24 cellular contexts compared by ENCODE assay signal in genomic region chr2:201244829-201245228, GRCh38. TPM values are rescaled to one million over a fixed set of nuclear protein-coding genes. Genes with fewer than 3 reads are reported as not detected.
DNase-seq lines count a peak whose midpoint lies in the region; ATAC-seq and TF ChIP-seq lines count a peak whose summit lies in the region.
"Had no signal": no experiment of that assay in that cellular context is flagged by ENCODE, and none has a peak within 500 bp of the region (broad histone marks: within the 10 kb centered on the region; RNA-seq: fewer than 3 reads in every experiment).

No MANE protein-coding gene starts in this region.

- POLR2A ChIA-PET in activated B cell treated with CpG ODN at 0.5 μM for 24 hours (lab: Charles Lee): interaction anchor here (0.6 to 1.2 kb wide), 2 partner anchors 15 to 17 kb away, joined by 3 to 17 read pairs; partner anchors contain the start of gene CASP8

- no peak overlapping the region for H2AFZ ChIP-seq in DND-41 (ENCODE audit: low read depth, low read length)

- no peak overlapping the region for H3K9ac ChIP-seq in DND-41 (ENCODE audit: low read depth, low read length)

- H3K27me3 Mint-ChIP-seq in CD4-positive, CD25-positive, alpha-beta regulatory T cell: no peaks in the 10 kb centered on the region
- no peaks in the 10 kb centered on the region for H3K27me3 Mint-ChIP-seq in activated B cell treated with CpG ODN at 0.5 μM for 24 hours
- no peaks in the 10 kb centered on the region for H3K27me3 Mint-ChIP-seq in memory B cell
- H3K27me3 Mint-ChIP-seq: progenitor cell of endocrine pancreas had no signal

- TF ChIP-seq CTCF in DND-41 (IDR thresholded peaks at IDR 0.05; ENCODE audit: borderline replicate concordance, extremely low read depth, low read length, poor library complexity, severe bottlenecking): peak; percentile 31
- no peak for TF ChIP-seq CTCF in activated B cell treated with CpG ODN at 0.5 μM for 24 hours (IDR thresholded peaks at IDR 0.05)

- peak overlapping the region in 2 of 3 donors; percentile 35 to 83 for H3K27ac Mint-ChIP-seq in CD4-positive, CD25-positive, alpha-beta regulatory T cell
- peak overlapping the region; percentile 46 for H3K27ac Mint-ChIP-seq in activated B cell treated with CpG ODN at 0.5 μM for 24 hours
- H3K27ac Mint-ChIP-seq in memory B cell: peak overlapping the region; percentile 64
- H3K27ac Mint-ChIP-seq: activated T-helper 2 cell treated with anti-CD3 and anti-CD28 coated beads, Interferon-gamma antibody, Interleukin-2, Interleukin-4, amounts not matched to agents 10 μg/mL and 5 μg/mL and 100 μg/mL, durations not matched to agents 14 hours and 24 hours and 36 hours; progenitor cell of endocrine pancreas had no signal

- no peak overlapping the region for H3K27ac ChIP-seq in CD4-positive, CD25-positive, alpha-beta regulatory T cell (ENCODE audit: insufficient read depth, low read length, poor library complexity, severe bottlenecking)
- H3K27ac ChIP-seq in DND-41 (ENCODE audit: low read length): peak overlapping the region; percentile 47; the same call in 1 of the 2 replicates
- H3K27ac ChIP-seq: dorsolateral prefrontal cortex, RWPE1, suprapubic skin had no signal

- no peak overlapping the region for H3K4me2 ChIP-seq in DND-41 (ENCODE audit: insufficient read depth, low read length)

- no peak for DNase-seq in CD4-positive, CD25-positive, alpha-beta regulatory T cell
- peak; percentile 9 for DNase-seq in DND-41
- DNase-seq in activated B cell treated with CpG ODN at 0.5 μM for 24 hours: no peak
- DNase-seq in memory B cell (ENCODE audit: low spot score in 2 of 2): no peak
- DNase-seq in DMS79 (lab: John Stamatoyannopoulos, UW): no peak
- DNase-seq: activated CD4-positive, alpha-beta T cell treated with anti-CD3 and anti-CD28 coated beads for 48 hours; cerebellar nuclear complex; DMS 273 treated with DMSO at 0.1 percent for 48 hours; dorsolateral prefrontal cortex; hypothalamus; KG1; NCI-H1417; NCI-H2081 treated with DMSO at 0.1 percent for 48 hours; NCI-H345; stimulated activated CD4-positive, alpha-beta T cell treated with anti-CD3 and anti-CD28 coated beads, Interleukin-12 subunit alpha, Interleukin-12 subunit beta, amount 100 ng/mL, for 4 hours; stimulated activated CD4-positive, alpha-beta T cell treated with anti-CD3 and anti-CD28 coated beads, Interleukin-4, amount 100 ng/mL, for 24 hours; stimulated activated naive CD4-positive, alpha-beta T cell had no signal

- H3K4me1 Mint-ChIP-seq in CD4-positive, CD25-positive, alpha-beta regulatory T cell: peaks cover 42 to 90% (median 61%) of the 10 kb centered on the region in 4 donors
- H3K4me1 Mint-ChIP-seq in activated B cell treated with CpG ODN at 0.5 μM for 24 hours: peaks cover 77% of the 10 kb centered on the region
- H3K4me1 Mint-ChIP-seq in memory B cell: peaks cover 30% of the 10 kb centered on the region

- intact Hi-C loops in activated B cell treated with CpG ODN at 0.5 μM for 24 hours (cut with micrococcal nuclease): loop anchor here (2.0 kb wide), 1 partner anchor 14 kb away; no protein-coding TSS in a partner anchor

- H3K4me3 Mint-ChIP-seq in CD4-positive, CD25-positive, alpha-beta regulatory T cell: no peak overlapping the region
- H3K4me3 Mint-ChIP-seq in activated B cell treated with CpG ODN at 0.5 μM for 24 hours (no peak overlapping the region), memory B cell (no peak overlapping the region)

- no peaks in the 10 kb centered on the region for H3K9me3 ChIP-seq in CD4-positive, CD25-positive, alpha-beta regulatory T cell (ENCODE audit: control insufficient read depth in 2 of 2, low read length in 2 of 2)
- H3K9me3 ChIP-seq in DND-41 (ENCODE audit: insufficient read depth, low read length, severe bottlenecking): no peaks in the 10 kb centered on the region
- H3K9me3 ChIP-seq: suprapubic skin had no signal

- peaks cover 0 to 1% (median 0%) of the 10 kb centered on the region in 7 donors for H3K9me3 Mint-ChIP-seq in CD4-positive, CD25-positive, alpha-beta regulatory T cell
- no peaks in the 10 kb centered on the region for H3K9me3 Mint-ChIP-seq in activated B cell treated with CpG ODN at 0.5 μM for 24 hours
- no peaks in the 10 kb centered on the region for H3K9me3 Mint-ChIP-seq in memory B cell

- H3K27me3 ChIP-seq in CD4-positive, CD25-positive, alpha-beta regulatory T cell (ENCODE audit: control insufficient read depth, insufficient read depth, low read length): no peaks in the 10 kb centered on the region
- H3K27me3 ChIP-seq in DND-41 (ENCODE audit: insufficient read depth, low read length, poor library complexity): no peaks in the 10 kb centered on the region
- H3K27me3 ChIP-seq: dorsolateral prefrontal cortex, suprapubic skin had no signal

- peaks cover 13% of the 10 kb centered on the region for H3K4me1 ChIP-seq in CD4-positive, CD25-positive, alpha-beta regulatory T cell (ENCODE audit: control insufficient read depth, insufficient read depth, low read length, poor library complexity, severe bottlenecking)
- no peaks in the 10 kb centered on the region for H3K4me1 ChIP-seq in DND-41 (ENCODE audit: insufficient read depth, low read length)

- H3K36me3 ChIP-seq in CD4-positive, CD25-positive, alpha-beta regulatory T cell (ENCODE audit: control insufficient read depth, insufficient read depth, low read length): peaks cover 14% of the 10 kb centered on the region
- peaks cover 30% of the 10 kb centered on the region for H3K36me3 ChIP-seq in DND-41 (ENCODE audit: insufficient read depth, low read length)
- H3K36me3 ChIP-seq: suprapubic skin had no signal

- H4K20me1 ChIP-seq in DND-41 (ENCODE audit: insufficient read depth, low read length): peaks cover 3% of the 10 kb centered on the region

- H3K4me3 ChIP-seq in CD4-positive, CD25-positive, alpha-beta regulatory T cell (ENCODE audit: low read depth, low read length): no peak overlapping the region
- H3K4me3 ChIP-seq in DND-41 (ENCODE audit: low read depth in 1 of 2, low read length in 2 of 2): no peak overlapping the region
- H3K4me3 ChIP-seq: dorsolateral prefrontal cortex, suprapubic skin had no signal

- peaks cover 63% of the 10 kb centered on the region for H3K79me2 ChIP-seq in DND-41 (ENCODE audit: insufficient read depth, low read length)

- no peak for ATAC-seq in CD4-positive, CD25-positive, alpha-beta regulatory T cell (ENCODE audit: low read depth in 2 of 2)
- 0 out of 3 replicates have a peak, but pooled peaks have one; percentile 20 for ATAC-seq in DND-41 (ENCODE audit: insufficient read depth, low read depth)
- ATAC-seq in activated B cell treated with CpG ODN at 0.5 μM for 24 hours (ENCODE audit: low read depth): no peak
- no peak for ATAC-seq in memory B cell (ENCODE audit: low read depth)
- ATAC-seq in HG02840 (IDR thresholded peaks at IDR 0.05; ENCODE audit: low FRiP score, unreplicated experiment): no peak
- no peak for ATAC-seq in GM19395 (IDR thresholded peaks at IDR 0.05; ENCODE audit: unreplicated experiment)
- ATAC-seq: sciatic nerve had no signal

- CTCF ChIA-PET in activated B cell treated with CpG ODN at 0.5 μM for 24 hours (lab: Charles Lee): no interaction called here

- peaks cover 41% of the 10 kb centered on the region for H3K36me3 Mint-ChIP-seq in CD4-positive, CD25-positive, alpha-beta regulatory T cell
- peaks cover 25% of the 10 kb centered on the region for H3K36me3 Mint-ChIP-seq in activated B cell treated with CpG ODN at 0.5 μM for 24 hours (ENCODE audit: low read depth)
- H3K36me3 Mint-ChIP-seq in memory B cell: peaks cover 13% of the 10 kb centered on the region

RNA-seq across cellular contexts. Expression of gene CASP8, which starts 15.5 kb away (rescaled TPM):
- total RNA-seq in CD4-positive, CD25-positive, alpha-beta regulatory T cell: 254 TPM
- 100 to 1,000 TPM in 1 of 4 donors, 10 to 100 TPM in 3; 63.8 to 112 (median 94.1) TPM for polyA plus RNA-seq in CD4-positive, CD25-positive, alpha-beta regulatory T cell
- total RNA-seq in activated B cell treated with CpG ODN at 0.5 μM for 24 hours: 74.2 and 84.4 TPM in 2 replicates
